1 cellular context compared by ENCODE assay signal in the genomic region with DNA sequence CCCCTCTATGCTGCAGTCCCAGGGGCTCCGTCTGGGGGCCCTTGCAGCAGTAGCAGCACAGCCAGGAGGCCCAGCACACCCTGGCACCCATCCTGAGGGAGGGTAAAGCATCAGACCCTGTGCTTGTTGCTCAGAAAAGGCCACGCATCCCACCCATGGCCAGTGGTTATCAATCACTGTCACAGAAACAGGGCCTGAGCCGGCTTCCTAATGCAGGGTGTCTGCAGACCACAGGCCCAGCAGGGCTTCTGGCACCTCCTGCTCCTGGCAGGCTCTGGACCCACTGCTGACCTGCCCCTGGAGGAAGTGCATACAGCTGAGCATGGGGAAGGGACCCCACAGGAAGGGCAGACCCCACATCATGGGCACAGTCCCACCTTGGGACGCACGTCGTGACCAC.
TF ChIP-seq lines count a peak whose summit lies in the region.

No MANE protein-coding gene starts in this region.

TF ChIP-seq in HepG2, 621 proteins besides CTCF, POLR2A, EP300 and RAD21:
- TF ChIP-seq AKAP8 (CRISPR knock-in tag; IDR thresholded peaks at IDR 0.05) (0 out of 2 replicates have a peak, but pooled peaks have one; percentile 13), GPN1 (CRISPR knock-in tag; IDR thresholded peaks at IDR 0.05; ENCODE audit: borderline replicate concordance) (no peak), AGO2 (optimal IDR thresholded peaks at IDR 0.05; ENCODE audit: low read depth, low read length) (peak; percentile 36)
- TF ChIP-seq, protein P1, sequence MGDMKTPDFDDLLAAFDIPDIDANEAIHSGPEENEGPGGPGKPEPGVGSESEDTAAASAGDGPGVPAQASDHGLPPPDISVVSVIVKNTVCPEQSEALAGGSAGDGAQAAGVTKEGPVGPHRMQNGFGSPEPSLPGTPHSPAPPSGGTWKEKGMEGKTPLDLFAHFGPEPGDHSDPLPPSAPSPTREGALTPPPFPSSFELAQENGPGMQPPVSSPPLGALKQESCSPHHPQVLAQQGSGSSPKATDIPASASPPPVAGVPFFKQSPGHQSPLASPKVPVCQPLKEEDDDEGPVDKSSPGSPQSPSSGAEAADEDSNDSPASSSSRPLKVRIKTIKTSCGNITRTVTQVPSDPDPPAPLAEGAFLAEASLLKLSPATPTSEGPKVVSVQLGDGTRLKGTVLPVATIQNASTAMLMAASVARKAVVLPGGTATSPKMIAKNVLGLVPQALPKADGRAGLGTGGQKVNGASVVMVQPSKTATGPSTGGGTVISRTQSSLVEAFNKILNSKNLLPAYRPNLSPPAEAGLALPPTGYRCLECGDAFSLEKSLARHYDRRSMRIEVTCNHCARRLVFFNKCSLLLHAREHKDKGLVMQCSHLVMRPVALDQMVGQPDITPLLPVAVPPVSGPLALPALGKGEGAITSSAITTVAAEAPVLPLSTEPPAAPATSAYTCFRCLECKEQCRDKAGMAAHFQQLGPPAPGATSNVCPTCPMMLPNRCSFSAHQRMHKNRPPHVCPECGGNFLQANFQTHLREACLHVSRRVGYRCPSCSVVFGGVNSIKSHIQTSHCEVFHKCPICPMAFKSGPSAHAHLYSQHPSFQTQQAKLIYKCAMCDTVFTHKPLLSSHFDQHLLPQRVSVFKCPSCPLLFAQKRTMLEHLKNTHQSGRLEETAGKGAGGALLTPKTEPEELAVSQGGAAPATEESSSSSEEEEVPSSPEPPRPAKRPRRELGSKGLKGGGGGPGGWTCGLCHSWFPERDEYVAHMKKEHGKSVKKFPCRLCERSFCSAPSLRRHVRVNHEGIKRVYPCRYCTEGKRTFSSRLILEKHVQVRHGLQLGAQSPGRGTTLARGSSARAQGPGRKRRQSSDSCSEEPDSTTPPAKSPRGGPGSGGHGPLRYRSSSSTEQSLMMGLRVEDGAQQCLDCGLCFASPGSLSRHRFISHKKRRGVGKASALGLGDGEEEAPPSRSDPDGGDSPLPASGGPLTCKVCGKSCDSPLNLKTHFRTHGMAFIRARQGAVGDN (CRISPR knock-in tag; IDR thresholded peaks at IDR 0.05), result peak; percentile 5; the same call in 1 of the 2 replicates
TF ChIP-seq in HepG2: peak in this region for 3.
